ENCODE assay signal across 11 cellular contexts in the genomic region with DNA sequence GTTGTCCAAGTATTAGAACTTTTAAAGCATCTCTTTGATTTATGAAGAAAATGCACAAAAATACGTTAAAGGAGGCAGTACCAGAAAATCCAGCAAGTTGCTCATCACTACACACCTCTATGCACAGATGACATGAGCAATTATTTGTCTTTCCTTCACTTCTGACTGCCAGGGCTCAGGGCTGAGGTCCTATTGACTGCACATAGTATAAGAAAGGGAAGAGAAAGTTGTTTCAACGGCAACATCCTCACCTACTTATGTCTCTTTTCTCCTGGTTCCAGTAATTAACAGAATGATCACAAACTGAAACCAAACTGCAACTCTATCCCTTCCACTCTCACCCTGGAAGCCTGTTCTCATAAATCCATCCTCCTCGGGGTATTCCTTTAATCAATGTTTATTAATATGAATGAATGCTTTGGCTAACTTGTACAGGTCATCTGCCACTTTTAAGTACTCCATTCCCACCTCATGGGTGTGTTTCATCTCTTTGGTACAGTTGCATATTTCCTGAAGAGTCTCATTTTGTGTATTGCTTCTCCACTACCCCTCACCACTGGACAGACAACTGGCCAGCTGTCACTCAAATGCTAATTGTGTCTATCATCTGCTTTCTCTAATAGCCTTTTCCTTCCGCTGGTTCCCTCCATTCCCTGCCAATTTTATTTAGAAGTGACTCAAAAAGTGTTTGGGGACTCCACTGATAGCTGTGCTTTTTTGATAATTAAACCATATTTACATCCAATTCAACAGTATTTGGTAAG. TPM values are rescaled to one million over a fixed set of nuclear protein-coding genes. Genes with fewer than 3 reads are reported as not detected.
DNase-seq lines count a peak whose midpoint lies in the region; ATAC-seq and TF ChIP-seq lines count a peak whose summit lies in the region.
"Had no signal": no experiment of that assay in that cellular context is flagged by ENCODE, and none has a peak within 500 bp of the region (broad histone marks: within the 10 kb centered on the region; RNA-seq: fewer than 3 reads in every experiment).

No MANE protein-coding gene starts in this region.

- H3K27me3 Mint-ChIP-seq in osteocyte (ENCODE audit: unreplicated experiment) = no peaks in the 10 kb centered on the region

- no peaks in the 10 kb centered on the region for H3K36me3 ChIP-seq in ACC112 (ENCODE audit: insufficient read depth, low read length)

- H3K27ac ChIP-seq in ACC112 (ENCODE audit: low read depth, low read length) = peak overlapping the region; percentile 16
- H3K27ac ChIP-seq in coronary artery = no peak overlapping the region

- no peak overlapping the region for H3K27ac Mint-ChIP-seq in osteocyte (ENCODE audit: unreplicated experiment)

- H3K9me3 Mint-ChIP-seq in osteocyte (ENCODE audit: unreplicated experiment) = no peaks in the 10 kb centered on the region

- H3K4me3 ChIP-seq in ACC112 (ENCODE audit: low read depth, low read length) = peak overlapping the region; percentile 32
- peak overlapping the region; percentile 22 for H3K4me3 ChIP-seq in coronary artery

- H3K79me2 ChIP-seq in ACC112 (ENCODE audit: control insufficient read depth, insufficient read depth, low read length, unreplicated experiment) = peaks cover 10% of the 10 kb centered on the region

- H2AFZ ChIP-seq in ACC112 (ENCODE audit: low read length, unreplicated experiment) = peak overlapping the region; percentile 6

- DNase-seq in HT1080 (ENCODE audit: low read depth) (peak; percentile 1), coronary artery (ENCODE audit: low spot score) (no peak), NCI-H226 (no peak), osteocyte (ENCODE audit: extremely low spot score, unreplicated experiment) (no peak), NCI-H446 (lab: John Stamatoyannopoulos, UW) (no peak)
- no peak for DNase-seq in stimulated activated CD4-positive, alpha-beta T cell treated with anti-CD3 and anti-CD28 coated beads, Interleukin-4, amount 100 ng/mL, for 1 hour
- DNase-seq: hippocampal formation; NCI-H69; stimulated activated CD4-positive, alpha-beta T cell treated with anti-CD3 and anti-CD28 coated beads, Interleukin-12 subunit alpha, Interleukin-12 subunit beta, amount 100 ng/mL, for 4 hours had no signal

- TF ChIP-seq CTCF in coronary artery (IDR thresholded peaks at IDR 0.05) (no peak), osteocyte (IDR thresholded peaks at IDR 0.05) (no peak)

- H3K36me3 Mint-ChIP-seq in osteocyte (ENCODE audit: unreplicated experiment) = no peaks in the 10 kb centered on the region

- peaks cover 45% of the 10 kb centered on the region for H3K4me1 ChIP-seq in ACC112 (ENCODE audit: control insufficient read depth, insufficient read depth, low read length, unreplicated experiment)

- peaks cover 12% of the 10 kb centered on the region for H3K4me1 Mint-ChIP-seq in osteocyte (ENCODE audit: unreplicated experiment)

- no peak overlapping the region for H3K4me3 Mint-ChIP-seq in osteocyte (ENCODE audit: unreplicated experiment)

- ATAC-seq in GM19043 (IDR thresholded peaks at IDR 0.05; ENCODE audit: low read depth, unreplicated experiment) = peak; percentile 55

- no peaks in the 10 kb centered on the region for H3K27me3 ChIP-seq in ACC112 (ENCODE audit: insufficient read depth, low read length)

RNA-seq across cellular contexts. Expression of gene RAB27A, which starts 34.5 kb away (rescaled TPM):
- total RNA-seq in HT1080 (2014; rRNA removed; shearing (Covaris generic)) = 9.5 and 12.8 TPM in 2 replicates
- polyA plus RNA-seq in HT1080 (2015; cell fraction: cytosol; rRNA removed) = 27.3 and 29.6 TPM in 2 replicates
- polyA plus RNA-seq in HT1080 (2015; cell fraction: nucleus; rRNA removed) = 19.7 and 20.1 TPM in 2 replicates
- 12.4 and 14.6 TPM in 2 replicates for total RNA-seq in osteocyte

RNA-seq across cellular contexts. Expression of gene RSL24D1, which starts 58.4 kb away (rescaled TPM):
- 148 and 163 TPM in 2 replicates for total RNA-seq in HT1080 (2014; rRNA removed; shearing (Covaris generic))
- 199 and 232 TPM in 2 replicates for polyA plus RNA-seq in HT1080 (2015; cell fraction: cytosol; rRNA removed)
- polyA plus RNA-seq in HT1080 (2015; cell fraction: nucleus; rRNA removed) = 95.1 and 114 TPM in 2 replicates
- 71.8 and 76.2 TPM in 2 replicates for total RNA-seq in osteocyte
